In the genomic region with DNA sequence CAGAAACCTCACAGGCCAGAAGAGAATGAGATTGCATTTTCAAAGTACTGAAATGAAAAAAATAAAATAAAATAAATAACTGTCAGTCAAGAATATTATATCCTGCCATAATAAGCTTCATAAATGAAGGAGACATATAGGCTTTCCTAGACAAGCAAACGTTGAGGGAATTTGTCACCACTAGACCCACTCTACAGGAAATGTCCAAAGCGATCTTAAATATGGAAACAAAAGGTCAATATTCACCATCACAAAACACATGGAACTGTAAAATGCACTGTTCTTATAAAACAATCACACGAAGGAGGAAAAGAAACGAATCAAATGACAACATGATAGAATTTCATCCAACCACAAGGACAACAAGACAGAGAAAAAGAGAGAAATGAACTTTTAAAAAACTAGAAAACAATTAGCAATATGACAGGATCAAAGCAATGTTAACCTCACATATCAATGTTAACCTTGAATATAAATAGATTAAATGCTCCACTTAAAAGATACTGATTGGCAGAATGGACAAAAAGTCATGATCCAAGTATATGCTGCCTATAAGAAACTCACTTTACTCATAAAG, we compare ENCODE assay signal across 23 cellular contexts.
DNase-seq lines count a peak whose midpoint lies in the region; ATAC-seq, FAIRE-seq and TF ChIP-seq lines count a peak whose summit lies in the region.
"Had no signal": no experiment of that assay in that cellular context is flagged by ENCODE, and none has a peak within 500 bp of the region (broad histone marks: within the 10 kb centered on the region; RNA-seq: fewer than 3 reads in every experiment).

No MANE protein-coding gene starts in this region.

- H3K4me3 ChIP-seq in HepG2 (replicated peaks in 1 of 3; ENCODE audit: insufficient read depth in 1 of 3, low read depth in 2 of 3, low read length in 3 of 3): no peak overlapping the region
- H3K4me3 ChIP-seq in right lobe of liver: no peak overlapping the region
- H3K4me3 ChIP-seq in GM12878: no peak overlapping the region
- H3K4me3 ChIP-seq in Karpas-422 (ENCODE audit: low read length): no peak overlapping the region
- H3K4me3 ChIP-seq: A549; BLaER1 treated with 17β-estradiol and CSF1 and Interleukin-3, amounts not matched to agents 10 nM and 100 nM had no signal

- POLR2A ChIA-PET in activated CD4-positive, alpha-beta T cell treated with anti-CD3 and anti-CD28 coated beads for 36 hours (lab: Charles Lee): no interaction called here
- POLR2A ChIA-PET in HepG2 (lab: Yijun Ruan, JAX): no interaction called here
- POLR2A ChIA-PET in GM12878 (lab: Charles Lee): interaction anchor here (0.6 to 0.7 kb wide), 2 partner anchors 30 to 81 kb away, joined by 3 read pairs; no protein-coding TSS in a partner anchor

- peak overlapping the region; percentile 30 for H3K27ac Mint-ChIP-seq in activated CD4-positive, alpha-beta T cell treated with anti-CD3 and anti-CD28 coated beads for 36 hours
- H3K27ac Mint-ChIP-seq: B cell; CD4-positive, alpha-beta T cell; CD8-positive, alpha-beta T cell had no signal

- H4K20me1 ChIP-seq in HepG2 (ENCODE audit: insufficient read depth, low read length) (no peaks in the 10 kb centered on the region), GM12878 (ENCODE audit: control insufficient read depth, insufficient read depth) (no peaks in the 10 kb centered on the region), Karpas-422 (ENCODE audit: insufficient read depth, low read depth, low read length) (no peaks in the 10 kb centered on the region)
- H4K20me1 ChIP-seq: BLaER1 treated with 17β-estradiol and CSF1 and Interleukin-3, amounts not matched to agents 10 nM and 100 nM had no signal

- FAIRE-seq in HepG2 (lab: Jason Lieb, UNC) (no peak), GM12878 (lab: Jason Lieb, UNC) (no peak)
- FAIRE-seq: A549, D721Med, G401.6, GM12892, GM18507 had no signal

- H3K36me3 ChIP-seq in HepG2 (replicated peaks in 1 of 2; ENCODE audit: control insufficient read depth in 1 of 2, insufficient read depth in 2 of 2, low read length in 2 of 2) (no peaks in the 10 kb centered on the region), right lobe of liver (no peaks in the 10 kb centered on the region), GM12878 (ENCODE audit: control insufficient read depth in 2 of 2, insufficient read depth in 2 of 2, low read length in 1 of 2) (no peaks in the 10 kb centered on the region), Karpas-422 (ENCODE audit: insufficient read depth, low read length) (no peaks in the 10 kb centered on the region)

- CTCF ChIA-PET in activated CD4-positive, alpha-beta T cell treated with anti-CD3 and anti-CD28 coated beads for 36 hours (lab: Charles Lee): no interaction called here
- CTCF ChIA-PET in HepG2 (lab: Yijun Ruan, JAX; ENCODE audit: low intra/inter-chr PET ratio, low total read pairs): no interaction called here
- CTCF ChIA-PET in GM12878 (lab: Yijun Ruan, JAX): no interaction called here

- no peaks in the 10 kb centered on the region for H3K79me2 ChIP-seq in HepG2 (ENCODE audit: insufficient read depth, low read length)
- H3K79me2 ChIP-seq in GM12878 (ENCODE audit: control insufficient read depth, insufficient read depth, low read length): no peaks in the 10 kb centered on the region
- no peaks in the 10 kb centered on the region for H3K79me2 ChIP-seq in Karpas-422 (ENCODE audit: low read length)

- peaks cover 22% of the 10 kb centered on the region for H3K9me3 Mint-ChIP-seq in activated CD4-positive, alpha-beta T cell treated with anti-CD3 and anti-CD28 coated beads for 36 hours (ENCODE audit: low read depth)

- no peak for TF ChIP-seq POLR2A in HepG2 (IDR thresholded peaks at IDR 0.05; ENCODE audit: insufficient read depth in 1 of 2, low read depth in 2 of 2, low read length in 2 of 2)
- TF ChIP-seq POLR2A in right lobe of liver (IDR thresholded peaks at IDR 0.05): no peak
- TF ChIP-seq POLR2A in GM12878 (IDR thresholded peaks at IDR 0.05; ENCODE audit: low read depth, low read length): no peak

- in situ Hi-C loops in HepG2 (cut with HindIII; ENCODE audit: extremely low pct_ligation_motif_present, low pct_unique_long_range_greater_than_20kb) (no loop called here), GM12878 (cut with MboI) (no loop called here)

- H3K4me3 Mint-ChIP-seq in activated CD4-positive, alpha-beta T cell treated with anti-CD3 and anti-CD28 coated beads for 36 hours: no peak overlapping the region
- H3K4me3 Mint-ChIP-seq: B cell; CD4-positive, alpha-beta T cell; CD8-positive, alpha-beta T cell had no signal

- H3K9ac ChIP-seq in HepG2 (ENCODE audit: insufficient read depth, low read depth, low read length): no peak overlapping the region
- no peak overlapping the region for H3K9ac ChIP-seq in GM12878 (ENCODE audit: control insufficient read depth, insufficient read depth, low read length)
- no peak overlapping the region for H3K9ac ChIP-seq in Karpas-422 (ENCODE audit: low read length)
- H3K9ac ChIP-seq: BLaER1 treated with 17β-estradiol and CSF1 and Interleukin-3, amounts not matched to agents 10 nM and 100 nM had no signal

- WGBS in HepG2 (ENCODE audit: low lambda C conversion rate): 3% methylated on average over 4 of the region's 4 CpGs
- 78% methylated on average over 4 of the region's 4 CpGs for WGBS in right lobe of liver (ENCODE audit: insufficient coverage, low coverage, low lambda C conversion rate, missing lambda C conversion rate)
- WGBS in GM12878 (ENCODE audit: insufficient coverage, insufficient replicate concordance, low lambda C conversion rate, missing lambda C conversion rate): 62% methylated on average over 4 of the region's 4 CpGs

- TF ChIP-seq RAD21 in HepG2 (CRISPR knock-in tag; IDR thresholded peaks at IDR 0.05): no peak
- TF ChIP-seq RAD21 in GM12878 (IDR thresholded peaks at IDR 0.05; ENCODE audit: insufficient read depth, low read depth, low read length): no peak

- H3K36me3 Mint-ChIP-seq in activated CD4-positive, alpha-beta T cell treated with anti-CD3 and anti-CD28 coated beads for 36 hours (ENCODE audit: low read depth): peaks cover 10% of the 10 kb centered on the region

- no TSS peak for BruUV-seq in HepG2 (replicated peaks; lab: Mats Ljungman, UMichigan)
- no TSS peak for BruUV-seq in GM12878 (replicated peaks; lab: Mats Ljungman, UMichigan)

- H3K27me3 Mint-ChIP-seq in activated CD4-positive, alpha-beta T cell treated with anti-CD3 and anti-CD28 coated beads for 36 hours: no peaks in the 10 kb centered on the region
- H3K27me3 Mint-ChIP-seq: B cell; CD4-positive, alpha-beta T cell had no signal

- RAD21 ChIA-PET in GM12878 (lab: Charles Lee; ENCODE audit: unreplicated experiment): no interaction called here

- H3K27ac ChIP-seq in HepG2 (ENCODE audit: extremely low read length, insufficient read depth, low read length) (no peak overlapping the region), right lobe of liver (no peak overlapping the region), GM12878 (ENCODE audit: control insufficient read depth, insufficient read depth) (no peak overlapping the region), Karpas-422 (ENCODE audit: low read length) (no peak overlapping the region)
- H3K27ac ChIP-seq: 22Rv1; A549; BLaER1 treated with 17β-estradiol and CSF1 and Interleukin-3, amounts not matched to agents 10 nM and 100 nM; C4-2B had no signal

- no peaks in the 10 kb centered on the region for H3K4me1 ChIP-seq in HepG2 (ENCODE audit: insufficient read depth, low read length)
- no peaks in the 10 kb centered on the region for H3K4me1 ChIP-seq in right lobe of liver
- H3K4me1 ChIP-seq in GM12878 (ENCODE audit: control insufficient read depth, insufficient read depth, low read length): peaks cover 4% of the 10 kb centered on the region; the same call in 1 of the 2 replicates
- H3K4me1 ChIP-seq in Karpas-422 (ENCODE audit: low read length): no peaks in the 10 kb centered on the region

- no peak for DNase-seq in activated CD4-positive, alpha-beta T cell treated with anti-CD3 and anti-CD28 coated beads for 36 hours
- DNase-seq in activated CD4-positive, alpha-beta T cell treated with anti-CD3 and anti-CD28 coated beads for 4 hours: no peak
- no peak for DNase-seq in HepG2 (ENCODE audit: low spot score)
- no peak for DNase-seq in right lobe of liver
- DNase-seq in GM12878 (ENCODE audit: low read depth, low spot score): no peak
- no peak for DNase-seq in Karpas-422
- DNase-seq: AML-193; Caco-2; Calu3; CD4-positive, alpha-beta T cell; CD8-positive, alpha-beta T cell; DMS79 treated with DMSO at 0.1 percent for 48 hours; GF-D8 had no signal

- no peaks in the 10 kb centered on the region; the same call in 1 of the 2 replicates for H3K9me2 ChIP-seq in Karpas-422 (replicated peaks; ENCODE audit: insufficient read depth, low read length)

- no peak for TF ChIP-seq EP300 in HepG2 (IDR thresholded peaks at IDR 0.05; ENCODE audit: low read depth in 2 of 2, low read length in 2 of 2)
- no peak for TF ChIP-seq EP300 in HepG2 (CRISPR knock-in tag; IDR thresholded peaks at IDR 0.05; ENCODE audit: borderline replicate concordance)
- no peak for TF ChIP-seq EP300 in GM12878 (IDR thresholded peaks at IDR 0.05; ENCODE audit: borderline replicate concordance in 1 of 2, control insufficient read depth in 1 of 2, low read depth in 2 of 2, low read length in 2 of 2)

- peaks cover 26% of the 10 kb centered on the region for H3K4me1 Mint-ChIP-seq in activated CD4-positive, alpha-beta T cell treated with anti-CD3 and anti-CD28 coated beads for 36 hours
- H3K4me1 Mint-ChIP-seq: B cell had no signal

- TF ChIP-seq CTCF in HepG2 (CRISPR knock-in tag; IDR thresholded peaks at IDR 0.05): no peak
- no peak for TF ChIP-seq CTCF in right lobe of liver (IDR thresholded peaks at IDR 0.05)
- no peak for TF ChIP-seq CTCF in GM12878 (IDR thresholded peaks at IDR 0.05 in 2 of 3, conservative IDR thresholded peaks at IDR 0.05 in 1 of 3; ENCODE audit: control insufficient read depth in 2 of 3, extremely low read depth in 1 of 3, insufficient read depth in 1 of 3, low read depth in 3 of 3, low read length in 3 of 3)

- peaks cover 30% of the 10 kb centered on the region for H3K9me3 ChIP-seq in HepG2 (ENCODE audit: low read length)
- peaks cover 0 to 14% (median 0%) of the 10 kb centered on the region in 4 donors for H3K9me3 ChIP-seq in right lobe of liver
- H3K9me3 ChIP-seq in GM12878 (replicated peaks; ENCODE audit: control insufficient read depth, insufficient read depth, low read length): peaks cover 6% of the 10 kb centered on the region; the same call in 2 of the 3 replicates
- H3K9me3 ChIP-seq in Karpas-422 (ENCODE audit: low read length): peaks cover 4% of the 10 kb centered on the region

- SMC1A ChIA-PET in GM12878 (lab: Charles Lee; ENCODE audit: uncharacterized antibody, unreplicated experiment): interaction anchor here (0.5 to 1.5 kb wide), 3 partner anchors 11 to 972 kb away, joined by 3 read pairs; no protein-coding TSS in a partner anchor

- H3K27me3 ChIP-seq in HepG2 (ENCODE audit: control insufficient read depth in 1 of 2, insufficient read depth in 2 of 2, low read length in 2 of 2) (peaks cover 2 to 5% of the 10 kb centered on the region in 2 experiments; a peak in 2 of 5 replicates), right lobe of liver (no peaks in the 10 kb centered on the region), GM12878 (replicated peaks in 1 of 2; ENCODE audit: control insufficient read depth in 2 of 2, insufficient read depth in 2 of 2, low read length in 1 of 2) (no peaks in the 10 kb centered on the region), Karpas-422 (ENCODE audit: low read length) (no peaks in the 10 kb centered on the region)
- H3K27me3 ChIP-seq: BLaER1 treated with 17β-estradiol and CSF1 and Interleukin-3, amounts not matched to agents 10 nM and 100 nM had no signal

- no peak for ATAC-seq in activated CD4-positive, alpha-beta T cell treated with anti-CD3 and anti-CD28 coated beads for 36 hours
- no peak for ATAC-seq in HepG2
- ATAC-seq in right lobe of liver: no peak
- ATAC-seq in GM12878: no peak
- ATAC-seq in HG03135 (IDR thresholded peaks at IDR 0.05; ENCODE audit: unreplicated experiment): no peak
- ATAC-seq: A549; CD8-positive, alpha-beta T cell had no signal

- H3K4me2 ChIP-seq in HepG2 (ENCODE audit: low read depth, low read length) (no peak overlapping the region), GM12878 (ENCODE audit: control insufficient read depth, insufficient read depth) (no peak overlapping the region), Karpas-422 (ENCODE audit: low read depth, low read length, poor library complexity, severe bottlenecking) (no peak overlapping the region)
- H3K4me2 ChIP-seq: A549; BLaER1 treated with 17β-estradiol and CSF1 and Interleukin-3, amounts not matched to agents 10 nM and 100 nM had no signal

- intact Hi-C loops in activated CD4-positive, alpha-beta T cell treated with anti-CD3 and anti-CD28 coated beads for 36 hours (cut with DNase I, micrococcal nuclease): loop anchor here in 1 of 2 experiments (5.0 kb wide), 1 partner anchor 44 kb away; no protein-coding TSS in a partner anchor
- intact Hi-C loops in HepG2 (cut with micrococcal nuclease; ENCODE audit: unreplicated experiment): loop anchor here (2.0 kb wide), 1 partner anchor 70 kb away; no protein-coding TSS in a partner anchor
- intact Hi-C loops in right lobe of liver (cut with DNase I): no loop called here
- intact Hi-C loops in GM12878 (cut with micrococcal nuclease; ENCODE audit: unreplicated experiment): no loop called here

- H2AFZ ChIP-seq in HepG2 (ENCODE audit: low read length) (no peak overlapping the region), GM12878 (ENCODE audit: control insufficient read depth, low read depth, low read length) (no peak overlapping the region), Karpas-422 (ENCODE audit: low read length) (no peak overlapping the region)
